9 cellular contexts compared by ENCODE assay signal in genomic region chr17:19727466-19728113, GRCh38. TPM values are rescaled to one million over a fixed set of nuclear protein-coding genes. Genes with fewer than 3 reads are reported as not detected.
DNase-seq lines count a peak whose midpoint lies in the region; ATAC-seq and TF ChIP-seq lines count a peak whose summit lies in the region.
"Had no signal": no experiment of that assay in that cellular context is flagged by ENCODE, and none has a peak within 500 bp of the region (broad histone marks: within the 10 kb centered on the region; RNA-seq: fewer than 3 reads in every experiment).

No MANE protein-coding gene starts in this region.

- no peak overlapping the region for H3K4me3 Mint-ChIP-seq in natural killer cell
- H3K4me3 Mint-ChIP-seq: activated CD8-positive, alpha-beta T cell treated with anti-CD3 and anti-CD28 coated beads, Interleukin-2, amount 10 ng/mL, durations not matched to agents 7 days and 5 days had no signal

- peaks cover 64% of the 10 kb centered on the region for H3K4me1 ChIP-seq in PC-9 (replicated peaks; ENCODE audit: insufficient read depth)

- H3K4me1 Mint-ChIP-seq in natural killer cell: peaks cover 8 to 16% of the 10 kb centered on the region in 2 donors

- H3K36me3 ChIP-seq in PC-9 (ENCODE audit: low read depth): no peaks in the 10 kb centered on the region

- no peak overlapping the region for H3K27ac Mint-ChIP-seq in natural killer cell
- H3K27ac Mint-ChIP-seq: activated CD8-positive, alpha-beta T cell treated with anti-CD3 and anti-CD28 coated beads, Interleukin-2, amount 10 ng/mL, durations not matched to agents 7 days and 5 days had no signal

- no peak overlapping the region for H3K4me3 ChIP-seq in AG10803 (ENCODE audit: low read length)
- H3K4me3 ChIP-seq in PC-9: no peak overlapping the region
- no peak overlapping the region for H3K4me3 ChIP-seq in fibroblast of mammary gland (ENCODE audit: control insufficient read depth, low read depth, low read length)

- no peaks in the 10 kb centered on the region for H3K79me2 ChIP-seq in PC-9 (ENCODE audit: low read depth)

- peaks cover 54% of the 10 kb centered on the region for H3F3A ChIP-seq in PC-9 (ENCODE audit: insufficient read depth, low read depth)

- no peak for TF ChIP-seq CTCF in AG10803 (conservative IDR thresholded peaks at IDR 0.05; ENCODE audit: low read length)
- no peak for TF ChIP-seq CTCF in PC-9 (conservative IDR thresholded peaks at IDR 0.05)
- TF ChIP-seq CTCF in fibroblast of mammary gland (conservative IDR thresholded peaks at IDR 0.05; ENCODE audit: control insufficient read depth, insufficient read depth, low read depth, low read length): no peak
- TF ChIP-seq CTCF in omental fat pad (IDR thresholded peaks at IDR 0.05): no peak
- TF ChIP-seq CTCF in natural killer cell (IDR thresholded peaks at IDR 0.05): no peak

- POLR2A ChIA-PET in PC-9 (lab: Charles Lee; ENCODE audit: unreplicated experiment): interaction anchor here (0.6 to 1.6 kb wide), 7 partner anchors 10 to 404 kb away, joined by 3 to 22 read pairs (median 5); partner anchors contain the start of genes ALDH3A1 and ALDH3A2

- CTCF ChIA-PET in PC-9 (lab: Charles Lee): interaction anchor here (1.0 to 1.7 kb wide), 4 partner anchors 13 to 35 kb away, joined by 4 to 9 read pairs (median 4); no protein-coding TSS in a partner anchor

- H3K27ac ChIP-seq in PC-9: peak overlapping the region; percentile 70

- H2AFZ ChIP-seq in PC-9: no peak overlapping the region

- no peaks in the 10 kb centered on the region for H3K9me2 ChIP-seq in PC-9 (ENCODE audit: insufficient read depth)

- H3K36me3 Mint-ChIP-seq in natural killer cell: no peaks in the 10 kb centered on the region

- ATAC-seq in omental fat pad (ENCODE audit: low FRiP score): peak; percentile 75
- ATAC-seq in GM18517 (IDR thresholded peaks at IDR 0.05; ENCODE audit: unreplicated experiment): no peak
- no peak for ATAC-seq in natural killer cell
- ATAC-seq in GM21381 (IDR thresholded peaks at IDR 0.05; ENCODE audit: unreplicated experiment): no peak
- ATAC-seq in GM18873 (IDR thresholded peaks at IDR 0.05; ENCODE audit: low FRiP score, unreplicated experiment): no peak
- ATAC-seq: activated CD8-positive, alpha-beta T cell treated with anti-CD3 and anti-CD28 coated beads, Interleukin-2, amount 10 ng/mL, durations not matched to agents 7 days and 5 days had no signal

- DNase-seq in AG10803 (ENCODE audit: low read depth) (peak; percentile 97), PC-9 (peak in 1 of 2 experiments; percentile 54), fibroblast of mammary gland (ENCODE audit: low read depth) (peak; percentile 89), omental fat pad (ENCODE audit: low spot score) (peak; percentile 73), natural killer cell (no peak)
- DNase-seq: activated CD8-positive, alpha-beta T cell treated with anti-CD3 and anti-CD28 coated beads, Interleukin-2, amount 10 ng/mL, durations not matched to agents 7 days and 5 days had no signal

- H3K9me3 ChIP-seq in PC-9 (ENCODE audit: insufficient read depth, low read depth): no peaks in the 10 kb centered on the region

- H3K9me3 Mint-ChIP-seq in natural killer cell: no peaks in the 10 kb centered on the region

- H4K20me1 ChIP-seq in PC-9 (ENCODE audit: insufficient read depth): no peaks in the 10 kb centered on the region

- intact Hi-C loops in PC-9 (cut with micrococcal nuclease; ENCODE audit: unreplicated experiment) (loop anchor here (1.0 kb wide), 2 partner anchors 21 to 26 kb away; partner anchors contain the start of gene ALDH3A1), natural killer cell (cut with micrococcal nuclease) (no loop called here)

- BruUV-seq in PC-9 (replicated peaks; lab: Mats Ljungman, UMichigan): no TSS peak

- H3K27me3 ChIP-seq in PC-9 (ENCODE audit: insufficient read depth, low read depth): no peaks in the 10 kb centered on the region

- no peaks in the 10 kb centered on the region for H3K27me3 Mint-ChIP-seq in natural killer cell (ENCODE audit: low read depth in 2 of 2)

- peak overlapping the region; percentile 44 for H3K4me2 ChIP-seq in PC-9

RNA-seq across cellular contexts. Expression of gene SLC47A2, which starts 11.2 kb away (rescaled TPM):
- 38.9 and 42.6 TPM in 2 replicates for total RNA-seq in PC-9 (2021)
- total RNA-seq in omental fat pad: under 1 TPM in 1 of 4 donors, not detected in 3; 0.28 TPM
- total RNA-seq in natural killer cell: not detected
- total RNA-seq: activated CD8-positive, alpha-beta T cell treated with anti-CD3 and anti-CD28 coated beads, Interleukin-2, amount 10 ng/mL, durations not matched to agents 7 days and 5 days had no signal

RNA-seq across cellular contexts. Expression of gene ALDH3A1, which starts 20.5 kb away (rescaled TPM):
- 1,620 and 1,906 TPM in 2 replicates for total RNA-seq in PC-9 (2021)
- 1 to 10 TPM; 2.3 to 4.9 (median 3.3) TPM for total RNA-seq in omental fat pad
- not detected for total RNA-seq in natural killer cell
- total RNA-seq: activated CD8-positive, alpha-beta T cell treated with anti-CD3 and anti-CD28 coated beads, Interleukin-2, amount 10 ng/mL, durations not matched to agents 7 days and 5 days had no signal

Comparison
In these comparisons a context has a peak if more than half of its experiments do, and no peak if none do; other contexts are left out.
1. RNA of gene SLC47A2, which starts 11.2 kb away (total RNA-seq): 38.9 to 42.6 TPM in PC-9; 0.28 TPM in omental fat pad and not detected in natural killer cell; every median in the first group is over 10 times any median in the second.
2. RNA of gene ALDH3A1, which starts 20.5 kb away (total RNA-seq): 1,620 to 1,906 TPM in PC-9; 2.3 to 4.9 TPM in omental fat pad and not detected in natural killer cell; every median in the first group is over 100 times any median in the second.